In genomic region chr14:77158175-77158908, GRCh38 we compare ENCODE assay signal across 8 cellular contexts. TPM values are rescaled to one million over a fixed set of nuclear protein-coding genes. Genes with fewer than 3 reads are reported as not detected.
A peak's percentile ranks its signal among the peaks of the same experiment; 100 is the strongest.
DNase-seq lines count a peak whose midpoint lies in the region; ATAC-seq and TF ChIP-seq lines count a peak whose summit lies in the region.

No MANE protein-coding gene starts in this region.

- H3K36me3 Mint-ChIP-seq in endodermal cell (ENCODE audit: low read depth), result no peaks in the 10 kb centered on the region

- peak overlapping the region; percentile 86 for H3K27ac ChIP-seq in endodermal cell (ENCODE audit: low read depth, low read length)
- peak overlapping the region; percentile 93 for H3K27ac ChIP-seq in neural cell (ENCODE audit: low read length)

- DNase-seq in DMS79 (lab: John Stamatoyannopoulos, UW) (peak; percentile 92), NCI-H2171 treated with DMSO at 0.1 percent for 48 hours (lab: John Stamatoyannopoulos, UW) (peak; percentile 95), endodermal cell (peak; percentile 84), NAMALWA (ENCODE audit: low spot score) (no peak), mucosa of gallbladder (ENCODE audit: low spot score) (no peak)
- no peak for DNase-seq in activated CD4-positive, alpha-beta T cell treated with anti-CD3 and anti-CD28 coated beads, Interleukin-2, amount 50 U/mL, for 4 hours

- H2AFZ ChIP-seq in neural cell (ENCODE audit: low read depth, low read length), result peak overlapping the region; percentile 85

- TF ChIP-seq EP300 in neural cell (conservative IDR thresholded peaks at IDR 0.05; ENCODE audit: poor library complexity, severe bottlenecking), result peak; percentile 78

- 36 to 38% methylated on average over 6 to 16 of the region's 19 CpGs for WGBS in endodermal cell (ENCODE audit: insufficient coverage in 1 of 2, insufficient read length in 1 of 2), 2 experiments

- peak overlapping the region; percentile 20 for H3K27ac Mint-ChIP-seq in endodermal cell

- H3K27me3 ChIP-seq in endodermal cell (ENCODE audit: control insufficient read depth, insufficient read depth, low read length, poor library complexity, severe bottlenecking) (peaks cover 8% of the 10 kb centered on the region), neural cell (ENCODE audit: insufficient read depth, low read depth, low read length) (no peaks in the 10 kb centered on the region)

- no peak for TF ChIP-seq RAD21 in neural cell (conservative IDR thresholded peaks at IDR 0.05)

- H3K9me3 Mint-ChIP-seq in endodermal cell, result no peaks in the 10 kb centered on the region

- H3K9me3 ChIP-seq in endodermal cell (ENCODE audit: control insufficient read depth, low read length) (no peaks in the 10 kb centered on the region), neural cell (ENCODE audit: low read length) (no peaks in the 10 kb centered on the region)

- H3K79me2 ChIP-seq in neural cell (replicated peaks; ENCODE audit: insufficient read depth, low read length), result no peaks in the 10 kb centered on the region

- H3K27me3 Mint-ChIP-seq in endodermal cell (ENCODE audit: insufficient read depth), result peaks cover 14% of the 10 kb centered on the region

- peak overlapping the region; percentile 37 for H3K4me2 ChIP-seq in neural cell (ENCODE audit: low read length)

- H3K9ac ChIP-seq in endodermal cell (ENCODE audit: extremely low read depth, low read length, poor library complexity, severe bottlenecking) (no peak overlapping the region), neural cell (ENCODE audit: low read length) (peak overlapping the region; percentile 81)

- peaks cover 3% of the 10 kb centered on the region for H3K4me1 ChIP-seq in endodermal cell (ENCODE audit: control insufficient read depth, insufficient read depth, low read length)

- no peak overlapping the region for H3K4me3 ChIP-seq in endodermal cell (ENCODE audit: low read length)
- H3K4me3 ChIP-seq in neural cell (ENCODE audit: low read length), result peak overlapping the region; percentile 53

- H3K4me3 Mint-ChIP-seq in endodermal cell, result no peak overlapping the region

- TF ChIP-seq CTCF in endodermal cell (conservative IDR thresholded peaks at IDR 0.05) (peak; percentile 27), neural cell (IDR thresholded peaks at IDR 0.05; ENCODE audit: poor library complexity, severe bottlenecking) (no peak)

- H3F3A ChIP-seq in neural cell (ENCODE audit: insufficient read depth, low read length, poor library complexity, severe bottlenecking), result no peaks in the 10 kb centered on the region

- ATAC-seq in GM21515 (IDR thresholded peaks at IDR 0.05; ENCODE audit: unreplicated experiment), result no peak

- H4K20me1 ChIP-seq in neural cell (ENCODE audit: insufficient read depth), result no peaks in the 10 kb centered on the region

- peaks cover 11% of the 10 kb centered on the region for H3K4me1 Mint-ChIP-seq in endodermal cell

- H3K36me3 ChIP-seq in endodermal cell (ENCODE audit: control insufficient read depth, insufficient read depth, low read length) (no peaks in the 10 kb centered on the region), neural cell (ENCODE audit: insufficient read depth, low read length) (no peaks in the 10 kb centered on the region)

- no peaks in the 10 kb centered on the region for H3K9me2 ChIP-seq in neural cell (ENCODE audit: insufficient read depth, low read length)

TF ChIP-seq in neural cell, 6 proteins besides CTCF, POLR2A, EP300 and RAD21:
- TF ChIP-seq REST (IDR thresholded peaks at IDR 0.05; ENCODE audit: borderline replicate concordance) (no peak), TAF1 (IDR thresholded peaks at IDR 0.05; ENCODE audit: low read depth) (no peak), POLR2AphosphoS5 (IDR thresholded peaks at IDR 0.05) (peak; percentile 80), EZH2 (IDR thresholded peaks at IDR 0.05; ENCODE audit: borderline replicate concordance, insufficient read depth, low read length, poor library complexity, severe bottlenecking) (no peak), MXI1 (conservative IDR thresholded peaks at IDR 0.05; ENCODE audit: poor library complexity, severe bottlenecking) (peak; percentile 53), SMC3 (conservative IDR thresholded peaks at IDR 0.05; ENCODE audit: poor library complexity) (peak; percentile 53)
TF ChIP-seq in neural cell: peak in this region for 3.

RNA-seq across cellular contexts. Expression of gene ZDHHC22, which starts 16.8 kb away (rescaled TPM):
- total RNA-seq in endodermal cell (1 to 10 TPM in 1 of 2 donors, under 1 TPM in 1; 0.38 to 1.7 TPM), mucosa of gallbladder (0.09 TPM)
- polyA plus RNA-seq in endodermal cell (2013, experiment 1 of 2), result 9.5 TPM
- polyA plus RNA-seq in endodermal cell (2013, experiment 2 of 2), result 8.9 TPM
- 4.3 and 5.1 TPM in 2 replicates for polyA plus RNA-seq in neural cell
- 4.5 and 6.8 TPM in 2 replicates for polyA minus RNA-seq in neural cell

RNA-seq across cellular contexts. Expression of gene TMEM63C, which starts 23.3 kb away (rescaled TPM):
- total RNA-seq in endodermal cell (1 to 10 TPM; 1.1 to 1.6 TPM), mucosa of gallbladder (1.4 TPM)
- 3.0 TPM for polyA plus RNA-seq in endodermal cell (2013, experiment 1 of 2)
- 3.4 TPM for polyA plus RNA-seq in endodermal cell (2013, experiment 2 of 2)
- polyA plus RNA-seq in neural cell, result 11.1 and 14.6 TPM in 2 replicates
- polyA minus RNA-seq in neural cell, result 18.8 and 21.2 TPM in 2 replicates

Comparison
In these comparisons a context has a peak if more than half of its experiments do, and no peak if none do; other contexts are left out.
1. DNase-seq: peak in DMS79 (single experiment), NCI-H2171 treated with DMSO at 0.1 percent for 48 hours (single experiment) and endodermal cell (single experiment); none in NAMALWA (single experiment), mucosa of gallbladder (single experiment) and activated CD4-positive, alpha-beta T cell treated with anti-CD3 and anti-CD28 coated beads, Interleukin-2, amount 50 U/mL, for 4 hours (0 of 2).